ENCODE assay signal across 15 cellular contexts in the genomic region with DNA sequence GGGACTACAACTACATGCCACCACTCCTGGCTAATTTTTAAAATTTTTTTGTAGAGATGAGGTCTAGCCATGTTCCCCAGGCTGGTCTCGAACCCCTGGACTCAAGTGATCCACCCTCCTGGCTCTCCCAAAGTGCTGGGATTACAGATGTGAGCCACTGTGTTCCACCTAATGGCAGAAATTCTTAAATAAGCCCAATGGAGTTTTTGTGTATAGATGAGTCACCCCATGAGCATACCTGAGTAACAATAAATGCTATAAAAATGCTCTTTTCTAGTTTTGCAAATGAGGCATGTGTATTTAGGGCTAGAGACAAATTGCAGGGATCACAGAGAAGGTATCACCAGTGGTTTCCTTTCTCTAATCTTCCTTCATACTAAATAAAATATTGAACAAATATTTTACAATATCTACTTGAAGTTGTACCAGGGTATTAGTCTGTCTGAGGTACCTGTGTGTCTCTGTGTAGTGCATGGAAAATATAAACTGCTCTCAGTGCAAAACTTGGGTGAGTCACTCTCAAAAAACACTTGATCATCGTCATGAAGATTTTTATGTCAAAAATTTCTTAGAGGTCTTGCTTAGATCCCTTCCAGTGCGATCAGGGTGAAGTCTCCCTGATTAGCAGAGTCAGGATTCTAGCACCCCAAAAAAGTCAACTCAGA.
"Had no signal": no experiment of that assay in that cellular context is flagged by ENCODE, and none has a peak within 500 bp of the region (broad histone marks: within the 10 kb centered on the region; RNA-seq: fewer than 3 reads in every experiment).

No MANE protein-coding gene starts in this region.

- H3K27ac ChIP-seq: right atrium auricular region, skin epidermis, upper lobe of right lung had no signal

- H3K9me3 ChIP-seq: upper lobe of right lung had no signal

- H3K4me3 Mint-ChIP-seq: activated naive CD8-positive, alpha-beta T cell treated with anti-CD3 and anti-CD28 coated beads, Interleukin-2, amount 10 ng/mL, durations not matched to agents 7 days and 5 days; effector memory CD8-positive, alpha-beta T cell; natural killer cell; stimulated activated naive CD8-positive, alpha-beta T cell treated with anti-CD3 and anti-CD28 coated beads, Interleukin-15, amount 100 ng/mL, for 72 hours had no signal

- H3K4me3 ChIP-seq: right atrium auricular region, skin epidermis, upper lobe of right lung had no signal

- H3K4me1 ChIP-seq: right atrium auricular region, upper lobe of right lung had no signal

- H3K27ac Mint-ChIP-seq: activated naive CD8-positive, alpha-beta T cell treated with anti-CD3 and anti-CD28 coated beads, Interleukin-2, amount 10 ng/mL, durations not matched to agents 7 days and 5 days; effector memory CD8-positive, alpha-beta T cell; natural killer cell; stimulated activated naive CD8-positive, alpha-beta T cell treated with anti-CD3 and anti-CD28 coated beads, Interleukin-15, amount 100 ng/mL, for 72 hours had no signal

- ATAC-seq: effector memory CD8-positive, alpha-beta T cell; left lobe of liver; natural killer cell; stimulated activated naive CD8-positive, alpha-beta T cell treated with anti-CD3 and anti-CD28 coated beads, Interleukin-15, amount 100 ng/mL, for 72 hours; upper lobe of right lung had no signal

- H3K36me3 ChIP-seq: right atrium auricular region, upper lobe of right lung had no signal

- H3K27me3 ChIP-seq: right atrium auricular region, upper lobe of right lung had no signal

- H3K36me3 Mint-ChIP-seq: activated naive CD8-positive, alpha-beta T cell treated with anti-CD3 and anti-CD28 coated beads, Interleukin-2, amount 10 ng/mL, durations not matched to agents 7 days and 5 days had no signal

- DNase-seq: activated CD4-positive, alpha-beta T cell treated with anti-CD3 and anti-CD28 coated beads, Interleukin-2, amount 50 U/mL, for 4 hours; activated CD4-positive, CD25-positive, alpha-beta regulatory T cell treated with anti-CD3 and anti-CD28 coated beads, Interleukin-2, amount 50 U/mL, for 72 hours; activated naive CD4-positive, alpha-beta T cell; activated naive CD8-positive, alpha-beta T cell treated with anti-CD3 and anti-CD28 coated beads, Interleukin-2, amount 10 ng/mL, durations not matched to agents 7 days and 5 days; activated T-cell treated with anti-CD3 and anti-CD28 coated beads for 4 hours; anterior cingulate cortex; dermis blood vessel endothelial cell; effector memory CD8-positive, alpha-beta T cell; natural killer cell; posterior cingulate gyrus; stimulated activated naive CD8-positive, alpha-beta T cell treated with anti-CD3 and anti-CD28 coated beads, Interleukin-15, amount 100 ng/mL, for 72 hours; upper lobe of right lung had no signal

- H3K27me3 Mint-ChIP-seq: activated naive CD8-positive, alpha-beta T cell treated with anti-CD3 and anti-CD28 coated beads, Interleukin-2, amount 10 ng/mL, durations not matched to agents 7 days and 5 days; effector memory CD8-positive, alpha-beta T cell; stimulated activated naive CD8-positive, alpha-beta T cell treated with anti-CD3 and anti-CD28 coated beads, Interleukin-15, amount 100 ng/mL, for 72 hours had no signal

- H3K4me1 Mint-ChIP-seq: activated naive CD8-positive, alpha-beta T cell treated with anti-CD3 and anti-CD28 coated beads, Interleukin-2, amount 10 ng/mL, durations not matched to agents 7 days and 5 days; natural killer cell; stimulated activated naive CD8-positive, alpha-beta T cell treated with anti-CD3 and anti-CD28 coated beads, Interleukin-15, amount 100 ng/mL, for 72 hours had no signal
